Comparison of ENCODE assay signal across 13 cellular contexts in genomic region chr17:48149174-48150106, GRCh38. TPM values are rescaled to one million over a fixed set of nuclear protein-coding genes. Genes with fewer than 3 reads are reported as not detected.
A peak's percentile ranks its signal among the peaks of the same experiment; 100 is the strongest.
DNase-seq lines count a peak whose midpoint lies in the region; ATAC-seq and TF ChIP-seq lines count a peak whose summit lies in the region.
"Had no signal": no experiment of that assay in that cellular context is flagged by ENCODE, and none has a peak within 500 bp of the region (broad histone marks: within the 10 kb centered on the region; RNA-seq: fewer than 3 reads in every experiment).

No MANE protein-coding gene starts in this region.

- peak; percentile 88 for DNase-seq in A673 (ENCODE audit: low spot score)
- DNase-seq in MV-4-11 (lab: John Stamatoyannopoulos, UW): peak; percentile 20
- DNase-seq in NCI-H524 treated with DMSO at 0.1 percent for 48 hours (lab: John Stamatoyannopoulos, UW): peak; percentile 78
- DNase-seq in dermis microvascular lymphatic vessel endothelial cell (ENCODE audit: low read depth in 2 of 2): peak; percentile 20 to 21
- DNase-seq in GM19240 (ENCODE audit: insufficient read length, low spot score): no peak
- DNase-seq in Ammon's horn (ENCODE audit: low spot score): no peak
- no peak for DNase-seq in transverse colon
- DNase-seq: activated CD4-positive, alpha-beta memory T cell treated with anti-CD3 and anti-CD28 coated beads, Interleukin-2, amount 10 ng/mL, durations not matched to agents 7 days and 5 days; activated naive CD4-positive, alpha-beta T cell; mucosa of descending colon; stimulated activated CD4-positive, alpha-beta T cell treated with anti-CD3 and anti-CD28 coated beads, Interleukin-4, amount 100 ng/mL, for 24 hours; stimulated activated naive CD8-positive, alpha-beta T cell treated with anti-CD3 and anti-CD28 coated beads, Interleukin-15, Interleukin-2, amounts not matched to agents 100 U/mL and 50 U/mL, for 24 hours had no signal

- ATAC-seq in GM18868 (IDR thresholded peaks at IDR 0.05; ENCODE audit: unreplicated experiment): no peak
- ATAC-seq: mucosa of descending colon; stimulated activated naive CD8-positive, alpha-beta T cell treated with anti-CD3 and anti-CD28 coated beads, Interleukin-15, Interleukin-2, amounts not matched to agents 100 U/mL and 50 U/mL, for 24 hours had no signal

- in situ Hi-C loops in transverse colon (cut with MboI; ENCODE audit: low pct_ligation_motif_present in 1 of 4, low pct_unique_long_range_greater_than_20kb in 1 of 4, low sequenced_read_pairs in 3 of 4): no loop called here

- no peak for TF ChIP-seq POLR2A in transverse colon (IDR thresholded peaks at IDR 0.05)

- H3K4me3 ChIP-seq in A673 (ENCODE audit: low read depth, low read length, poor library complexity, severe bottlenecking): peak overlapping the region; percentile 1
- no peak overlapping the region for H3K4me3 ChIP-seq in transverse colon
- H3K4me3 ChIP-seq: mucosa of descending colon had no signal

- no peak for TF ChIP-seq EP300 in transverse colon (IDR thresholded peaks at IDR 0.05; ENCODE audit: low read depth)

- TF ChIP-seq CTCF in A673 (conservative IDR thresholded peaks at IDR 0.05; ENCODE audit: low read depth, low read length) (no peak), transverse colon (IDR thresholded peaks at IDR 0.05) (no peak)

- H3K27me3 ChIP-seq in A673 (replicated peaks; ENCODE audit: insufficient read depth, low read depth, low read length, poor library complexity): no peaks in the 10 kb centered on the region
- peaks cover 61% of the 10 kb centered on the region for H3K27me3 ChIP-seq in transverse colon

- H3K4me1 ChIP-seq in A673 (ENCODE audit: insufficient read depth, low read length, poor library complexity, severe bottlenecking) (peaks cover 44% of the 10 kb centered on the region), transverse colon (peaks cover 0 to 9% (median 2%) of the 10 kb centered on the region in 4 donors)

- CTCF ChIA-PET in A673 (lab: Charles Lee): interaction anchor here (0.6 to 1.2 kb wide), 3 partner anchors 14 to 124 kb away, joined by 3 to 7 read pairs (median 4); no protein-coding TSS in a partner anchor

- 69 to 72% methylated on average over 14 to 17 of the region's 17 CpGs for WGBS in transverse colon (ENCODE audit: low coverage in 1 of 2), 2 donors

- intact Hi-C loops in A673 (cut with micrococcal nuclease; ENCODE audit: unreplicated experiment) (loop anchor here (5.0 to 10.0 kb wide), 3 partner anchors 185 to 468 kb away; partner anchors contain the start of gene HOXB8), transverse colon (cut with DNase I; ENCODE audit: low total_unique reads) (no loop called here)

- H3K27ac ChIP-seq in A673 (ENCODE audit: low read depth, low read length, poor library complexity, severe bottlenecking): peak overlapping the region; percentile 27
- H3K27ac ChIP-seq in transverse colon: no peak overlapping the region

- no peaks in the 10 kb centered on the region for H3K36me3 ChIP-seq in A673 (ENCODE audit: insufficient read depth, low read length, poor library complexity, severe bottlenecking)
- H3K36me3 ChIP-seq in transverse colon: no peaks in the 10 kb centered on the region

- H3K9me3 ChIP-seq in A673 (ENCODE audit: low read depth, low read length, poor library complexity, severe bottlenecking) (no peaks in the 10 kb centered on the region), transverse colon (no peaks in the 10 kb centered on the region)
- H3K9me3 ChIP-seq: mucosa of descending colon had no signal

- POLR2A ChIA-PET in A673 (lab: Charles Lee; ENCODE audit: low non-redundant PET): interaction anchor here (0.6 kb wide), 1 partner anchor 49 kb away, joined by 3 read pairs; no protein-coding TSS in a partner anchor

- BruUV-seq in A673 (replicated peaks; lab: Mats Ljungman, UMichigan): no TSS peak

RNA-seq across cellular contexts. Expression of gene SNX11, which starts 41.9 kb away (rescaled TPM):
- total RNA-seq in A673 (2021): 25.1 and 27.6 TPM in 2 replicates
- total RNA-seq in dermis microvascular lymphatic vessel endothelial cell: 11.0 and 13.3 TPM in 2 replicates
- 10 to 100 TPM in 3 of 4 donors, 1 to 10 TPM in 1; 2.0 to 24.3 (median 14.1) TPM for total RNA-seq in transverse colon

RNA-seq across cellular contexts. Expression of gene CBX1, which starts 48.2 kb away (rescaled TPM):
- total RNA-seq in A673 (2021) (121 and 139 TPM in 2 replicates), dermis microvascular lymphatic vessel endothelial cell (36.5 and 43.4 TPM in 2 replicates), transverse colon (10 to 100 TPM in 2 of 4 donors, 1 to 10 TPM in 2; 3.7 to 28.3 (median 12.8) TPM)

Comparison
In these comparisons a context has a peak if more than half of its experiments do, and no peak if none do; other contexts are left out.
1. DNase-seq: peak in A673 (single experiment), MV-4-11 (single experiment), NCI-H524 treated with DMSO at 0.1 percent for 48 hours (single experiment) and dermis microvascular lymphatic vessel endothelial cell (2 of 2); none in GM19240 (single experiment), Ammon's horn (single experiment) and transverse colon (single experiment).